8 cellular contexts compared by ENCODE assay signal in genomic region chr14:71290960-71291466, GRCh38. TPM values are rescaled to one million over a fixed set of nuclear protein-coding genes. Genes with fewer than 3 reads are reported as not detected.
DNase-seq lines count a peak whose midpoint lies in the region; ATAC-seq and TF ChIP-seq lines count a peak whose summit lies in the region.

No MANE protein-coding gene starts in this region.

- no peaks in the 10 kb centered on the region for H4K20me1 ChIP-seq in HCT116 (ENCODE audit: insufficient read depth)

- ATAC-seq in HCT116, result peak; percentile 47; the same call in 1 of the 2 replicates

- no peak for TF ChIP-seq CTCF in HCT116 (IDR thresholded peaks at IDR 0.05 in 2 of 3, conservative IDR thresholded peaks at IDR 0.05 in 1 of 3; ENCODE audit: borderline replicate concordance in 1 of 3, insufficient read depth in 1 of 3, low read depth in 2 of 3, low read length in 2 of 3)
- no peak for TF ChIP-seq CTCF in colonic mucosa (IDR thresholded peaks at IDR 0.05)
- TF ChIP-seq CTCF in BE2C (IDR thresholded peaks at IDR 0.05; ENCODE audit: low read depth, low read length), result no peak

- H3K27me3 ChIP-seq in HCT116 (ENCODE audit: insufficient read depth, low read length) (no peaks in the 10 kb centered on the region), colonic mucosa (no peaks in the 10 kb centered on the region), BE2C (no peaks in the 10 kb centered on the region)

- no peak for TF ChIP-seq POLR2A in HCT116 (IDR thresholded peaks at IDR 0.05; ENCODE audit: borderline replicate concordance, extremely low read depth, insufficient read depth, insufficient read length)

- DNase-seq in EL, result peak; percentile 73
- peak; percentile 23 for DNase-seq in HCT116 (ENCODE audit: low read depth, low spot score)
- DNase-seq in SIG-M5 (lab: John Stamatoyannopoulos, UW), result peak; percentile 39
- peak; percentile 21 for DNase-seq in colonic mucosa
- DNase-seq in nucleus accumbens (lab: John Stamatoyannopoulos, UW), result peak in 39 of 56 donors; percentile 2 to 75 (median 25)
- no peak for DNase-seq in BE2C
- DNase-seq in NCI-H2029 treated with DMSO at 0.1 percent for 48 hours (lab: John Stamatoyannopoulos, UW), result no peak
- no peak for DNase-seq in epidermal melanocyte (ENCODE audit: insufficient read length, low spot score)

- POLR2A ChIA-PET in HCT116 (lab: Charles Lee), result interaction anchor here (0.7 kb wide), 1 partner anchor 27 kb away, joined by 3 read pairs; no protein-coding TSS in a partner anchor

- no peaks in the 10 kb centered on the region for H3K79me2 ChIP-seq in HCT116 (ENCODE audit: insufficient read depth, low read length)

- CTCF ChIA-PET in HCT116 (lab: Charles Lee), result interaction anchor here (1.8 kb wide), 1 partner anchor 19 kb away, joined by 5 read pairs; no protein-coding TSS in a partner anchor

- no peaks in the 10 kb centered on the region for H3K9me3 ChIP-seq in HCT116 (ENCODE audit: control insufficient read depth in 1 of 2, insufficient read depth in 1 of 2, low read depth in 1 of 2, low read length in 2 of 2)
- H3K9me3 ChIP-seq in colonic mucosa, result no peaks in the 10 kb centered on the region
- no peaks in the 10 kb centered on the region for H3K9me3 ChIP-seq in BE2C

- intact Hi-C loops in HCT116 (cut with micrococcal nuclease), result no loop called here
- intact Hi-C loops in colonic mucosa (cut with DNase I), result no loop called here

- peaks cover 0 to 15% of the 10 kb centered on the region in 2 experiments; a peak in 2 of 4 replicates for H3K4me1 ChIP-seq in HCT116 (ENCODE audit: control insufficient read depth in 1 of 2, insufficient read depth in 2 of 2, low read length in 2 of 2)
- H3K4me1 ChIP-seq in colonic mucosa, result no peaks in the 10 kb centered on the region
- H3K4me1 ChIP-seq in BE2C, result no peaks in the 10 kb centered on the region

- RAD21 ChIA-PET in HCT116 (lab: Charles Lee; ENCODE audit: low non-redundant PET in 1 of 2, low total read pairs in 2 of 2, uncharacterized antibody in 2 of 2, unreplicated experiment in 2 of 2), result no interaction called here

- peak overlapping the region; percentile 29 for H3K4me2 ChIP-seq in HCT116 (ENCODE audit: low read length)

- TF ChIP-seq RAD21 in HCT116 (IDR thresholded peaks at IDR 0.05; ENCODE audit: low read depth), result no peak

- H2AFZ ChIP-seq in HCT116 (ENCODE audit: low read depth, low read length, poor library complexity, severe bottlenecking), result peak overlapping the region; percentile 52

- no peak overlapping the region for H3K4me3 ChIP-seq in HCT116 (replicated peaks in 1 of 2; ENCODE audit: low read depth in 1 of 2, low read length in 2 of 2)
- no peak overlapping the region for H3K4me3 ChIP-seq in colonic mucosa
- H3K4me3 ChIP-seq in BE2C (ENCODE audit: low read depth, low read length), result no peak overlapping the region

- H3K36me3 ChIP-seq in HCT116 (ENCODE audit: control insufficient read depth in 1 of 2, insufficient read depth in 2 of 2, low read length in 2 of 2), result no peaks in the 10 kb centered on the region
- H3K36me3 ChIP-seq in colonic mucosa, result no peaks in the 10 kb centered on the region
- H3K36me3 ChIP-seq in BE2C, result no peaks in the 10 kb centered on the region

- H3K27ac ChIP-seq in HCT116 (ENCODE audit: low read depth, low read length), result no peak overlapping the region
- no peak overlapping the region for H3K27ac ChIP-seq in colonic mucosa

- H3K9ac ChIP-seq in HCT116 (ENCODE audit: low read length) (no peak overlapping the region), colonic mucosa (ENCODE audit: low read depth in 2 of 2, low read length in 2 of 2) (no peak overlapping the region)

- no peaks in the 10 kb centered on the region for H3K9me2 ChIP-seq in HCT116 (ENCODE audit: insufficient read depth)

- BruUV-seq in HCT116 (replicated peaks; lab: Mats Ljungman, UMichigan), result no TSS peak

TF ChIP-seq in HCT116, 20 proteins besides CTCF, POLR2A, EP300 and RAD21:
- TF ChIP-seq FOSL1 (IDR thresholded peaks at IDR 0.05; ENCODE audit: low read depth) (peak; percentile 27; the same call in 1 of the 2 replicates), ELF1 (IDR thresholded peaks at IDR 0.05; ENCODE audit: borderline replicate concordance, low read depth) (no peak), MAX (IDR thresholded peaks at IDR 0.05) (peak; percentile 39; the same call in 1 of the 2 replicates), POLR2AphosphoS5 (IDR thresholded peaks at IDR 0.05; ENCODE audit: low read depth, low read length) (no peak), YY1 (IDR thresholded peaks at IDR 0.05; ENCODE audit: extremely low read depth, insufficient replicate concordance, low read depth, low read length) (peak; percentile 58), JUND (IDR thresholded peaks at IDR 0.05) (peak; percentile 37; the same call in 1 of the 2 replicates), SP1 (IDR thresholded peaks at IDR 0.05; ENCODE audit: low read depth) (peak; percentile 28; the same call in 1 of the 2 replicates), CBX3 (IDR thresholded peaks at IDR 0.05; ENCODE audit: low read depth) (0 out of 2 replicates have a peak, but pooled peaks have one; percentile 20)
TF ChIP-seq in HCT116: peak in this region for 6.

RNA-seq across cellular contexts. Expression of gene SIPA1L1, which starts 29.3 kb away (rescaled TPM):
- total RNA-seq in HCT116 (2021; ENCODE audit: unreplicated experiment), result 37.6 TPM
- 22.0 and 26.0 TPM in 2 replicates for polyA plus RNA-seq in HCT116 (2012)
- total RNA-seq in colonic mucosa, result 10 to 100 TPM; 55.9 to 67.4 TPM
- polyA plus RNA-seq in BE2C (2012; ENCODE audit: insufficient read depth, insufficient read length, low read depth), result 31.4 TPM

Comparison
In these comparisons a context has a peak if more than half of its experiments do, and no peak if none do; other contexts are left out.
1. DNase-seq: peak in EL (single experiment), HCT116 (single experiment), SIG-M5 (single experiment), colonic mucosa (single experiment) and nucleus accumbens (39 of 56); none in BE2C (single experiment), NCI-H2029 treated with DMSO at 0.1 percent for 48 hours (single experiment) and epidermal melanocyte (single experiment).